2 cellular contexts compared by ENCODE assay signal in the genomic region with DNA sequence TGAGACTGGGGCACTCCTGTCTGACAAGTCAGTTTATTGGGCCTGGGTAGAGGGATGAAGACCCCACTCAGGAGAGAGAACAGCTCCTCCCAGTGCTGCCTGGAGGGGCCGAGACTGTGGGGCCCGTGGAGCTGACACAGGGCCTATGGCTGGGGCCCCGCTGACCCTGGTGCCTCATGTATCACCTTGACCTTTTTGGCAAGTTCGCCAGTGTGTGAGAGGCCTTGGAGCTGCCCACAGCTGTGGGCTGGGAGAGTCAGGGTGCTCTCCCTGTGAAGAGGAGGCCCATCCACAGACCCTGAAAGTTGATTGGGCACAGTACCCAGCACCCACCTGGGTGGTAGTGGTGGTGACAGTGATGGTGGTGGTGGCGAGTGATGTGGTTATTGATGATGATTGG.
TF ChIP-seq lines count a peak whose summit lies in the region.

No MANE protein-coding gene starts in this region.

TF ChIP-seq in SK-N-SH, 30 proteins besides CTCF, POLR2A, EP300 and RAD21 (continued from another document):
- TF ChIP-seq, protein P1, sequence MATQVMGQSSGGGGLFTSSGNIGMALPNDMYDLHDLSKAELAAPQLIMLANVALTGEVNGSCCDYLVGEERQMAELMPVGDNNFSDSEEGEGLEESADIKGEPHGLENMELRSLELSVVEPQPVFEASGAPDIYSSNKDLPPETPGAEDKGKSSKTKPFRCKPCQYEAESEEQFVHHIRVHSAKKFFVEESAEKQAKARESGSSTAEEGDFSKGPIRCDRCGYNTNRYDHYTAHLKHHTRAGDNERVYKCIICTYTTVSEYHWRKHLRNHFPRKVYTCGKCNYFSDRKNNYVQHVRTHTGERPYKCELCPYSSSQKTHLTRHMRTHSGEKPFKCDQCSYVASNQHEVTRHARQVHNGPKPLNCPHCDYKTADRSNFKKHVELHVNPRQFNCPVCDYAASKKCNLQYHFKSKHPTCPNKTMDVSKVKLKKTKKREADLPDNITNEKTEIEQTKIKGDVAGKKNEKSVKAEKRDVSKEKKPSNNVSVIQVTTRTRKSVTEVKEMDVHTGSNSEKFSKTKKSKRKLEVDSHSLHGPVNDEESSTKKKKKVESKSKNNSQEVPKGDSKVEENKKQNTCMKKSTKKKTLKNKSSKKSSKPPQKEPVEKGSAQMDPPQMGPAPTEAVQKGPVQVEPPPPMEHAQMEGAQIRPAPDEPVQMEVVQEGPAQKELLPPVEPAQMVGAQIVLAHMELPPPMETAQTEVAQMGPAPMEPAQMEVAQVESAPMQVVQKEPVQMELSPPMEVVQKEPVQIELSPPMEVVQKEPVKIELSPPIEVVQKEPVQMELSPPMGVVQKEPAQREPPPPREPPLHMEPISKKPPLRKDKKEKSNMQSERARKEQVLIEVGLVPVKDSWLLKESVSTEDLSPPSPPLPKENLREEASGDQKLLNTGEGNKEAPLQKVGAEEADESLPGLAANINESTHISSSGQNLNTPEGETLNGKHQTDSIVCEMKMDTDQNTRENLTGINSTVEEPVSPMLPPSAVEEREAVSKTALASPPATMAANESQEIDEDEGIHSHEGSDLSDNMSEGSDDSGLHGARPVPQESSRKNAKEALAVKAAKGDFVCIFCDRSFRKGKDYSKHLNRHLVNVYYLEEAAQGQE (IDR thresholded peaks at IDR 0.05; ENCODE audit: low read depth, low read length) = no peak
- TF ChIP-seq POLR2AphosphoS5 (IDR thresholded peaks at IDR 0.05; ENCODE audit: low read depth, low read length) = no peak
- no peak for TF ChIP-seq NRF1 (IDR thresholded peaks at IDR 0.05; ENCODE audit: low read depth, low read length)
- TF ChIP-seq TCF12 (IDR thresholded peaks at IDR 0.05) = no peak
- TF ChIP-seq RFX5 (IDR thresholded peaks at IDR 0.05; ENCODE audit: low read length) = no peak
- no peak for TF ChIP-seq IRF3 (IDR thresholded peaks at IDR 0.05; ENCODE audit: low read depth, low read length)
- TF ChIP-seq TAF1 (IDR thresholded peaks at IDR 0.05; ENCODE audit: borderline replicate concordance, low read depth, low read length) = no peak
- TF ChIP-seq YY1 (IDR thresholded peaks at IDR 0.05; ENCODE audit: low read depth) = no peak
- TF ChIP-seq TEAD4 (IDR thresholded peaks at IDR 0.05; ENCODE audit: borderline replicate concordance, insufficient read depth) = no peak

TF ChIP-seq in SK-N-SH treated with all-trans-retinoic acid at 6 μM for 48 hours, 23 proteins besides CTCF, POLR2A, EP300 and RAD21 (continued from another document):
- TF ChIP-seq, protein P2, sequence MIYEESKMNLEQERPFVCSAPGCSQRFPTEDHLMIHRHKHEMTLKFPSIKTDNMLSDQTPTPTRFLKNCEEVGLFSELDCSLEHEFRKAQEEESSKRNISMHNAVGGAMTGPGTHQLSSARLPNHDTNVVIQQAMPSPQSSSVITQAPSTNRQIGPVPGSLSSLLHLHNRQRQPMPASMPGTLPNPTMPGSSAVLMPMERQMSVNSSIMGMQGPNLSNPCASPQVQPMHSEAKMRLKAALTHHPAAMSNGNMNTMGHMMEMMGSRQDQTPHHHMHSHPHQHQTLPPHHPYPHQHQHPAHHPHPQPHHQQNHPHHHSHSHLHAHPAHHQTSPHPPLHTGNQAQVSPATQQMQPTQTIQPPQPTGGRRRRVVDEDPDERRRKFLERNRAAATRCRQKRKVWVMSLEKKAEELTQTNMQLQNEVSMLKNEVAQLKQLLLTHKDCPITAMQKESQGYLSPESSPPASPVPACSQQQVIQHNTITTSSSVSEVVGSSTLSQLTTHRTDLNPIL (CRISPR knock-in tag; IDR thresholded peaks at IDR 0.05; ENCODE audit: low read depth) = no peak
- no peak for TF ChIP-seq TOX (CRISPR knock-in tag; IDR thresholded peaks at IDR 0.05; ENCODE audit: borderline replicate concordance)
- no peak for TF ChIP-seq BACH2 (CRISPR knock-in tag; IDR thresholded peaks at IDR 0.05; ENCODE audit: borderline replicate concordance)
- no peak for TF ChIP-seq CSDC2 (CRISPR knock-in tag; IDR thresholded peaks at IDR 0.05)
- TF ChIP-seq, protein P3, sequence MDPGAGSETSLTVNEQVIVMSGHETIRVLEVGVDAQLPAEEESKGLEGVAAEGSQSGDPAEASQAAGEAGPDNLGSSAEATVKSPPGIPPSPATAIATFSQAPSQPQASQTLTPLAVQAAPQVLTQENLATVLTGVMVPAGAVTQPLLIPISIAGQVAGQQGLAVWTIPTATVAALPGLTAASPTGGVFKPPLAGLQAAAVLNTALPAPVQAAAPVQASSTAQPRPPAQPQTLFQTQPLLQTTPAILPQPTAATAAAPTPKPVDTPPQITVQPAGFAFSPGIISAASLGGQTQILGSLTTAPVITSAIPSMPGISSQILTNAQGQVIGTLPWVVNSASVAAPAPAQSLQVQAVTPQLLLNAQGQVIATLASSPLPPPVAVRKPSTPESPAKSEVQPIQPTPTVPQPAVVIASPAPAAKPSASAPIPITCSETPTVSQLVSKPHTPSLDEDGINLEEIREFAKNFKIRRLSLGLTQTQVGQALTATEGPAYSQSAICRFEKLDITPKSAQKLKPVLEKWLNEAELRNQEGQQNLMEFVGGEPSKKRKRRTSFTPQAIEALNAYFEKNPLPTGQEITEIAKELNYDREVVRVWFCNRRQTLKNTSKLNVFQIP (CRISPR knock-in tag; IDR thresholded peaks at IDR 0.05; ENCODE audit: borderline replicate concordance, low read depth) = no peak
- no peak for TF ChIP-seq SNAI2 (CRISPR knock-in tag; IDR thresholded peaks at IDR 0.05)
- no peak for TF ChIP-seq PPARA (CRISPR knock-in tag; IDR thresholded peaks at IDR 0.05; ENCODE audit: borderline replicate concordance)
- TF ChIP-seq TCF4 (CRISPR knock-in tag; IDR thresholded peaks at IDR 0.05; ENCODE audit: borderline replicate concordance) = no peak
